In the genomic region with DNA sequence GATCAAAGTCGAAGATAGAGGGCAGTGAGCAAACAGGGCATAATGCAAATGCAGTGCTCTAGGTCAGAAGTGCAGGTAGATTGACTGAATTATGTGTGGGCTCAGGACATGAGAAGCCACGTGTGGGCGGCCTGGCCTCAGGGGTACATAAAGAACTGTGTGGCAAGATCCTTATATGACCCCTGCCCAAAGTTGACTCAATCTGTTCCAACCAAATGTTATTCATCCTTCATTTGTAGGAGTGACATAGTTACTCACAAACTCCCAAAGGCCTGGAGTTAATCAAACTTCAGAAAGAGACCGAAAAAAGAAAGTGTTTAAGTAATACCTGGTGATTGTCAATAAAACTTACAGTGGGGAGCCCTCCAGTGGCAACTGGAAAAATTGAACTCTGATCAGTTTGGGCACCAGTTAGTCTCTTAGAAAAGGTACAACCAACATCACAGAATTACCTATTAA, we compare ENCODE assay signal across 1 cellular context.
TF ChIP-seq lines count a peak whose summit lies in the region.

No MANE protein-coding gene starts in this region.

TF ChIP-seq in GM23338, 12 proteins besides CTCF, POLR2A, EP300 and RAD21 (continued from another document):
- TF ChIP-seq, protein P1, sequence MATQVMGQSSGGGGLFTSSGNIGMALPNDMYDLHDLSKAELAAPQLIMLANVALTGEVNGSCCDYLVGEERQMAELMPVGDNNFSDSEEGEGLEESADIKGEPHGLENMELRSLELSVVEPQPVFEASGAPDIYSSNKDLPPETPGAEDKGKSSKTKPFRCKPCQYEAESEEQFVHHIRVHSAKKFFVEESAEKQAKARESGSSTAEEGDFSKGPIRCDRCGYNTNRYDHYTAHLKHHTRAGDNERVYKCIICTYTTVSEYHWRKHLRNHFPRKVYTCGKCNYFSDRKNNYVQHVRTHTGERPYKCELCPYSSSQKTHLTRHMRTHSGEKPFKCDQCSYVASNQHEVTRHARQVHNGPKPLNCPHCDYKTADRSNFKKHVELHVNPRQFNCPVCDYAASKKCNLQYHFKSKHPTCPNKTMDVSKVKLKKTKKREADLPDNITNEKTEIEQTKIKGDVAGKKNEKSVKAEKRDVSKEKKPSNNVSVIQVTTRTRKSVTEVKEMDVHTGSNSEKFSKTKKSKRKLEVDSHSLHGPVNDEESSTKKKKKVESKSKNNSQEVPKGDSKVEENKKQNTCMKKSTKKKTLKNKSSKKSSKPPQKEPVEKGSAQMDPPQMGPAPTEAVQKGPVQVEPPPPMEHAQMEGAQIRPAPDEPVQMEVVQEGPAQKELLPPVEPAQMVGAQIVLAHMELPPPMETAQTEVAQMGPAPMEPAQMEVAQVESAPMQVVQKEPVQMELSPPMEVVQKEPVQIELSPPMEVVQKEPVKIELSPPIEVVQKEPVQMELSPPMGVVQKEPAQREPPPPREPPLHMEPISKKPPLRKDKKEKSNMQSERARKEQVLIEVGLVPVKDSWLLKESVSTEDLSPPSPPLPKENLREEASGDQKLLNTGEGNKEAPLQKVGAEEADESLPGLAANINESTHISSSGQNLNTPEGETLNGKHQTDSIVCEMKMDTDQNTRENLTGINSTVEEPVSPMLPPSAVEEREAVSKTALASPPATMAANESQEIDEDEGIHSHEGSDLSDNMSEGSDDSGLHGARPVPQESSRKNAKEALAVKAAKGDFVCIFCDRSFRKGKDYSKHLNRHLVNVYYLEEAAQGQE (IDR thresholded peaks at IDR 0.05; ENCODE audit: unreplicated experiment) = no peak
- TF ChIP-seq ZNF114 (CRISPR knock-in tag; IDR thresholded peaks at IDR 0.05) = no peak
- TF ChIP-seq, protein P2, sequence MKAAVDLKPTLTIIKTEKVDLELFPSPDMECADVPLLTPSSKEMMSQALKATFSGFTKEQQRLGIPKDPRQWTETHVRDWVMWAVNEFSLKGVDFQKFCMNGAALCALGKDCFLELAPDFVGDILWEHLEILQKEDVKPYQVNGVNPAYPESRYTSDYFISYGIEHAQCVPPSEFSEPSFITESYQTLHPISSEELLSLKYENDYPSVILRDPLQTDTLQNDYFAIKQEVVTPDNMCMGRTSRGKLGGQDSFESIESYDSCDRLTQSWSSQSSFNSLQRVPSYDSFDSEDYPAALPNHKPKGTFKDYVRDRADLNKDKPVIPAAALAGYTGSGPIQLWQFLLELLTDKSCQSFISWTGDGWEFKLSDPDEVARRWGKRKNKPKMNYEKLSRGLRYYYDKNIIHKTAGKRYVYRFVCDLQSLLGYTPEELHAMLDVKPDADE (IDR thresholded peaks at IDR 0.05) = no peak
- TF ChIP-seq ZNF331 (CRISPR knock-in tag; IDR thresholded peaks at IDR 0.05; ENCODE audit: low read depth) = no peak
- no peak for TF ChIP-seq STAT1 (IDR thresholded peaks at IDR 0.05; ENCODE audit: unreplicated experiment)
- no peak for TF ChIP-seq POLR2AphosphoS5 (IDR thresholded peaks at IDR 0.05; ENCODE audit: low read depth)
